ENCODE assay signal across 8 cellular contexts in genomic region chr1:155063550-155064108, GRCh38. TPM values are rescaled to one million over a fixed set of nuclear protein-coding genes. Genes with fewer than 3 reads are reported as not detected.
A peak's percentile ranks its signal among the peaks of the same experiment; 100 is the strongest.
DNase-seq lines count a peak whose midpoint lies in the region; ATAC-seq and TF ChIP-seq lines count a peak whose summit lies in the region.

TSS of gene EFNA4 (plus strand) at chr1:155063740. CDS start at chr1:155063824, 84 bp downstream.

- H3K4me1 Mint-ChIP-seq in osteocyte (ENCODE audit: unreplicated experiment), result peaks cover 30% of the 10 kb centered on the region

- H3K27me3 Mint-ChIP-seq in osteocyte (ENCODE audit: unreplicated experiment), result no peaks in the 10 kb centered on the region

- peaks cover 9% of the 10 kb centered on the region for H3F3A ChIP-seq in SK-N-SH (replicated peaks; ENCODE audit: insufficient read depth)

- peaks cover 11% of the 10 kb centered on the region for H3K79me2 ChIP-seq in Karpas-422 (ENCODE audit: low read length)
- peaks cover 22% of the 10 kb centered on the region for H3K79me2 ChIP-seq in SK-N-SH (ENCODE audit: insufficient read depth)

- H3K9ac ChIP-seq in Karpas-422 (ENCODE audit: low read length), result peak within 1 kb of the TSS; percentile 82
- peak within 1 kb of the TSS; percentile 89 for H3K9ac ChIP-seq in SK-N-SH

- H2AFZ ChIP-seq in Karpas-422 (ENCODE audit: low read length), result peak within 1 kb of the TSS; percentile 53; the same call in 1 of the 2 replicates
- H2AFZ ChIP-seq in SK-N-SH (ENCODE audit: low read depth), result peak within 1 kb of the TSS; percentile 83

- H3K36me3 ChIP-seq in Karpas-422 (ENCODE audit: insufficient read depth, low read length) (no peaks in the 10 kb centered on the region; the same call in 1 of the 2 replicates), SK-N-SH (replicated peaks in 1 of 2; ENCODE audit: control insufficient read depth in 1 of 2, insufficient read depth in 2 of 2, low read length in 1 of 2) (peaks cover 0 to 4% of the 10 kb centered on the region in 2 experiments), tibial nerve (peaks cover 0 to 33% (median 0%) of the 10 kb centered on the region in 3 donors)

- H3K27ac ChIP-seq in Karpas-422 (ENCODE audit: low read length) (peak within 1 kb of the TSS; percentile 40), SK-N-SH (ENCODE audit: low read depth in 2 of 2, low read length in 1 of 2) (peak within 1 kb of the TSS; percentile 83 to 85), tibial nerve (peak within 1 kb of the TSS; percentile 11 to 85 (median 80))

- H3K4me1 ChIP-seq in Karpas-422 (ENCODE audit: low read length), result peaks cover 32% of the 10 kb centered on the region
- peaks cover 0 to 25% of the 10 kb centered on the region in 2 experiments; a peak in 2 of 4 replicates for H3K4me1 ChIP-seq in SK-N-SH (ENCODE audit: control insufficient read depth in 1 of 2, insufficient read depth in 2 of 2, low read depth in 1 of 2, low read length in 1 of 2)
- peaks cover 0 to 38% (median 23%) of the 10 kb centered on the region in 4 donors for H3K4me1 ChIP-seq in tibial nerve

- DNase-seq in EH (ENCODE audit: low read depth) (peak; percentile 87), Karpas-422 (peak; percentile 97), SK-N-SH (peak; percentile 95), glomerular visceral epithelial cell (ENCODE audit: extremely low spot score) (peak; percentile 87), osteocyte (ENCODE audit: extremely low spot score, unreplicated experiment) (peak; percentile 91), tibial nerve (ENCODE audit: low spot score in 2 of 2) (peak; percentile 59 to 79)
- peak; percentile 87 for DNase-seq in activated naive CD4-positive, alpha-beta T cell treated with anti-CD3 and anti-CD28 coated beads, Interleukin-2, amount 50 U/mL, for 16 hours

- TF ChIP-seq CTCF in SK-N-SH (IDR thresholded peaks at IDR 0.05) (no peak), osteocyte (IDR thresholded peaks at IDR 0.05) (no peak), tibial nerve (IDR thresholded peaks at IDR 0.05) (no peak)

- peak within 1 kb of the TSS; percentile 89 for H3K4me3 Mint-ChIP-seq in osteocyte (ENCODE audit: unreplicated experiment)

- no peaks in the 10 kb centered on the region for H3K36me3 Mint-ChIP-seq in osteocyte (ENCODE audit: unreplicated experiment)

- ATAC-seq in GM21576 (IDR thresholded peaks at IDR 0.05; ENCODE audit: unreplicated experiment), result peak; percentile 58

- peak within 1 kb of the TSS; percentile 95 for H3K4me2 ChIP-seq in Karpas-422 (ENCODE audit: low read depth, low read length, poor library complexity, severe bottlenecking)
- H3K4me2 ChIP-seq in SK-N-SH, result peak within 1 kb of the TSS; percentile 88

- TF ChIP-seq POLR2A in tibial nerve (IDR thresholded peaks at IDR 0.05), result no peak

- H4K20me1 ChIP-seq in Karpas-422 (ENCODE audit: insufficient read depth, low read depth, low read length) (0 out of 2 replicates have a peak, but pooled peaks cover 4% of the 10 kb centered on the region), SK-N-SH (ENCODE audit: insufficient read depth) (no peaks in the 10 kb centered on the region)

- POLR2A ChIA-PET in SK-N-SH (lab: Yijun Ruan, JAX), result interaction anchor here (0.8 to 1.1 kb wide), 2 partner anchors 8 to 17 kb away, joined by 4 to 5 read pairs; no protein-coding TSS in a partner anchor

- WGBS in SK-N-SH (ENCODE audit: low lambda C conversion rate), result 0% methylated on average over 41 of the region's 57 CpGs
- WGBS in tibial nerve, 2 donors, result 0 to 2% methylated on average over 30 to 46 of the region's 57 CpGs

- CTCF ChIA-PET in SK-N-SH (lab: Yijun Ruan, JAX), result interaction anchor here (0.9 to 29.9 kb wide), 7 partner anchors 14 to 102 kb away, joined by 3 to 573 read pairs (median 11); partner anchors contain the start of genes ADAM15, DCST1, DCST2 and EFNA3

- H3K9me2 ChIP-seq in Karpas-422 (replicated peaks; ENCODE audit: insufficient read depth, low read length) (no peaks in the 10 kb centered on the region), SK-N-SH (no peaks in the 10 kb centered on the region)

- H3K27me3 ChIP-seq in Karpas-422 (ENCODE audit: low read length) (no peaks in the 10 kb centered on the region), SK-N-SH (ENCODE audit: insufficient read depth) (no peaks in the 10 kb centered on the region), tibial nerve (no peaks in the 10 kb centered on the region)

- TF ChIP-seq EP300 in SK-N-SH (IDR thresholded peaks at IDR 0.05; ENCODE audit: borderline replicate concordance in 1 of 2, low read depth in 1 of 2, low read length in 1 of 2), result no peak
- TF ChIP-seq EP300 in tibial nerve (IDR thresholded peaks at IDR 0.05), result peak in 1 of 2 donors; percentile 36

- no peak for TF ChIP-seq RAD21 in SK-N-SH (IDR thresholded peaks at IDR 0.05; ENCODE audit: low read length)

- H3K9me3 ChIP-seq in Karpas-422 (ENCODE audit: low read length) (no peaks in the 10 kb centered on the region), SK-N-SH (no peaks in the 10 kb centered on the region), tibial nerve (no peaks in the 10 kb centered on the region)

- H3K4me3 ChIP-seq in Karpas-422 (ENCODE audit: low read length) (peak within 1 kb of the TSS; percentile 85), SK-N-SH (ENCODE audit: low read depth in 2 of 2, low read length in 1 of 2) (peak within 1 kb of the TSS; percentile 79 to 92), tibial nerve (peak within 1 kb of the TSS; percentile 47 to 84 (median 75))

- H3K27ac Mint-ChIP-seq in osteocyte (ENCODE audit: unreplicated experiment), result peak within 1 kb of the TSS; percentile 85

- no peaks in the 10 kb centered on the region for H3K9me3 Mint-ChIP-seq in osteocyte (ENCODE audit: unreplicated experiment)

TF ChIP-seq in SK-N-SH, 30 proteins besides CTCF, POLR2A, EP300 and RAD21:
- TF ChIP-seq NFIC (IDR thresholded peaks at IDR 0.05; ENCODE audit: borderline replicate concordance) (0 out of 2 replicates have a peak, but pooled peaks have one; percentile 19), TAF1 (IDR thresholded peaks at IDR 0.05; ENCODE audit: borderline replicate concordance, low read depth, low read length) (peak; percentile 82), PBX3 (IDR thresholded peaks at IDR 0.05) (no peak), POLR2AphosphoS5 (IDR thresholded peaks at IDR 0.05; ENCODE audit: low read depth, low read length) (peak; percentile 92), RCOR1 (IDR thresholded peaks at IDR 0.05; ENCODE audit: low read length) (peak; percentile 89)

RNA-seq across cellular contexts. Expression of gene EFNA4, which starts in this region (rescaled TPM):
- total RNA-seq in Karpas-422 (2014; rRNA removed; shearing (Covaris generic); ENCODE audit: low replicate concordance), result 10.4 and 14.5 TPM in 2 replicates
- polyA plus RNA-seq in SK-N-SH (2012; rRNA removed), result 15.9 and 17.7 TPM in 2 replicates
- 10.7 and 13.4 TPM in 2 replicates for polyA plus RNA-seq in SK-N-SH (2012; cell fraction: cytosol; rRNA removed)
- 13.1 and 14.8 TPM in 2 replicates for polyA plus RNA-seq in SK-N-SH (2012; cell fraction: nucleus; rRNA removed)
- total RNA-seq in osteocyte, result 10.1 and 12.4 TPM in 2 replicates
- 1 to 10 TPM in 3 of 4 donors, under 1 TPM in 1; 0.87 to 4.2 (median 1.8) TPM for total RNA-seq in tibial nerve

Comparison
In these comparisons a context has a peak if more than half of its experiments do, and no peak if none do; other contexts are left out.
1. Peak in every context shown above with its lines: DNase-seq, ATAC-seq, H3K4me3 ChIP-seq and H3K27ac ChIP-seq.